Comparison of ENCODE assay signal across 1 cellular context in genomic region chr6:41680182-41680965, GRCh38.
TF ChIP-seq lines count a peak whose summit lies in the region.

No MANE protein-coding gene starts in this region.

TF ChIP-seq in GM23338, 12 proteins besides CTCF, POLR2A, EP300 and RAD21 (continued from another document):
- TF ChIP-seq ZNF462 (CRISPR knock-in tag; IDR thresholded peaks at IDR 0.05): no peak
